In genomic region chr19:1112254-1113208, GRCh38 we compare ENCODE assay signal across 8 cellular contexts. TPM values are rescaled to one million over a fixed set of nuclear protein-coding genes. Genes with fewer than 3 reads are reported as not detected.
DNase-seq lines count a peak whose midpoint lies in the region; ATAC-seq and TF ChIP-seq lines count a peak whose summit lies in the region.

No MANE protein-coding gene starts in this region.

- TF ChIP-seq CTCF in esophagus muscularis mucosa (IDR thresholded peaks at IDR 0.05) (no peak), transverse colon (IDR thresholded peaks at IDR 0.05) (no peak)

- H3K36me3 Mint-ChIP-seq in activated naive CD4-positive, alpha-beta T cell treated with anti-CD3 and anti-CD28 coated beads, Interleukin-2, amount 50 U/mL, for 72 hours: no peaks in the 10 kb centered on the region

- no peaks in the 10 kb centered on the region for H3K9me3 Mint-ChIP-seq in activated naive CD4-positive, alpha-beta T cell treated with anti-CD3 and anti-CD28 coated beads, Interleukin-2, amount 50 U/mL, for 72 hours

- H3K27me3 ChIP-seq in esophagus muscularis mucosa (no peaks in the 10 kb centered on the region), muscle layer of colon (ENCODE audit: control insufficient read depth in 1 of 2, insufficient read depth in 2 of 2, low read length in 2 of 2) (no peaks in the 10 kb centered on the region), transverse colon (no peaks in the 10 kb centered on the region)

- TF ChIP-seq EP300 in esophagus muscularis mucosa (IDR thresholded peaks at IDR 0.05) (no peak), transverse colon (IDR thresholded peaks at IDR 0.05; ENCODE audit: low read depth) (no peak)

- WGBS in esophagus muscularis mucosa: 63% methylated on average over 16 of the region's 79 CpGs
- WGBS in transverse colon (ENCODE audit: low coverage in 1 of 2), 2 donors: 65% methylated on average over 76 of the region's 79 CpGs; no CpG with 5 or more reads in 1 of the 2 donors

- ATAC-seq in activated naive CD4-positive, alpha-beta T cell treated with anti-CD3 and anti-CD28 coated beads, Interleukin-2, amount 50 U/mL, for 72 hours: no peak
- no peak for ATAC-seq in GM21381 (IDR thresholded peaks at IDR 0.05; ENCODE audit: unreplicated experiment)

- intact Hi-C loops in esophagus muscularis mucosa (cut with DNase I) (loop anchor here (5.0 kb wide), 1 partner anchor 80 kb away; no protein-coding TSS in a partner anchor), transverse colon (cut with DNase I; ENCODE audit: low total_unique reads) (loop anchor here (5.0 kb wide), 1 partner anchor 80 kb away; no protein-coding TSS in a partner anchor)

- TF ChIP-seq POLR2A in esophagus muscularis mucosa (IDR thresholded peaks at IDR 0.05; ENCODE audit: low read depth): no peak
- peak; percentile 4 for TF ChIP-seq POLR2A in transverse colon (IDR thresholded peaks at IDR 0.05)

- in situ Hi-C loops in transverse colon (cut with MboI; ENCODE audit: low pct_ligation_motif_present in 1 of 4, low pct_unique_long_range_greater_than_20kb in 1 of 4, low sequenced_read_pairs in 3 of 4): no loop called here

- H3K4me1 ChIP-seq in esophagus muscularis mucosa (peaks cover 21 to 44% (median 33%) of the 10 kb centered on the region in 4 donors), muscle layer of colon (ENCODE audit: insufficient read depth, low read length) (peaks cover 15% of the 10 kb centered on the region), transverse colon (peaks cover 15 to 29% (median 26%) of the 10 kb centered on the region in 4 donors)

- no peaks in the 10 kb centered on the region for H3K9me3 ChIP-seq in esophagus muscularis mucosa
- H3K9me3 ChIP-seq in muscle layer of colon (ENCODE audit: low read length): no peaks in the 10 kb centered on the region
- H3K9me3 ChIP-seq in transverse colon: no peaks in the 10 kb centered on the region

- H3K27ac Mint-ChIP-seq in activated naive CD4-positive, alpha-beta T cell treated with anti-CD3 and anti-CD28 coated beads, Interleukin-2, amount 50 U/mL, for 72 hours: peak overlapping the region; percentile 32 to 77

- no peak overlapping the region for H3K9ac ChIP-seq in muscle layer of colon (ENCODE audit: low read length)

- H3K36me3 ChIP-seq in esophagus muscularis mucosa (peaks cover 45 to 97% (median 91%) of the 10 kb centered on the region in 4 donors), muscle layer of colon (ENCODE audit: insufficient read depth, low read length) (peaks cover 22% of the 10 kb centered on the region), transverse colon (peaks cover 0 to 26% (median 6%) of the 10 kb centered on the region in 4 donors)

- DNase-seq in activated naive CD4-positive, alpha-beta T cell treated with anti-CD3 and anti-CD28 coated beads, Interleukin-2, amount 50 U/mL, for 72 hours (ENCODE audit: low spot score in 2 of 2): no peak
- no peak for DNase-seq in activated naive CD4-positive, alpha-beta T cell (lab: John Stamatoyannopoulos, UW)
- DNase-seq in esophagus muscularis mucosa (ENCODE audit: extremely low spot score): no peak
- DNase-seq in transverse colon: peak; percentile 91
- DNase-seq in midbrain (lab: John Stamatoyannopoulos, UW): no peak
- DNase-seq in stimulated activated CD4-positive, alpha-beta T cell treated with anti-CD3 and anti-CD28 coated beads, Interleukin-12 subunit alpha, Interleukin-12 subunit beta, amount 100 ng/mL, for 4 hours: no peak

- H3K27ac ChIP-seq in esophagus muscularis mucosa (replicated peaks in 1 of 4) (peak overlapping the region; percentile 76 to 83 (median 77)), muscle layer of colon (ENCODE audit: low read depth, low read length) (peak overlapping the region; percentile 28), transverse colon (peak overlapping the region; percentile 78 to 82 (median 80))

- peak overlapping the region in 1 of 4 donors; percentile 16 for H3K4me3 ChIP-seq in esophagus muscularis mucosa
- no peak overlapping the region for H3K4me3 ChIP-seq in muscle layer of colon (ENCODE audit: low read depth in 1 of 2, low read length in 2 of 2)
- H3K4me3 ChIP-seq in transverse colon: peak overlapping the region in 2 of 4 donors; percentile 14 to 16

RNA-seq across cellular contexts. Expression of gene GPX4, which starts 8.7 kb away (rescaled TPM):
- 100 to 1,000 TPM; 154 to 316 TPM for total RNA-seq in activated naive CD4-positive, alpha-beta T cell treated with anti-CD3 and anti-CD28 coated beads, Interleukin-2, amount 50 U/mL, for 72 hours
- total RNA-seq in esophagus muscularis mucosa (100 to 1,000 TPM; 338 to 386 (median 375) TPM), transverse colon (100 to 1,000 TPM; 115 to 426 (median 261) TPM)

RNA-seq across cellular contexts. Expression of gene POLR2E, which starts 17.4 kb away (rescaled TPM):
- total RNA-seq in activated naive CD4-positive, alpha-beta T cell treated with anti-CD3 and anti-CD28 coated beads, Interleukin-2, amount 50 U/mL, for 72 hours: 100 to 1,000 TPM; 248 to 259 TPM
- total RNA-seq in esophagus muscularis mucosa: 100 to 1,000 TPM in 3 of 4 donors, 10 to 100 TPM in 1; 96.8 to 198 (median 135) TPM
- 100 to 1,000 TPM in 2 of 4 donors, 10 to 100 TPM in 2; 74.8 to 167 (median 103) TPM for total RNA-seq in transverse colon

RNA-seq across cellular contexts. Expression of gene ARHGAP45, which starts 45.6 kb away (rescaled TPM):
- total RNA-seq in activated naive CD4-positive, alpha-beta T cell treated with anti-CD3 and anti-CD28 coated beads, Interleukin-2, amount 50 U/mL, for 72 hours: 100 to 1,000 TPM; 171 to 174 TPM
- total RNA-seq in esophagus muscularis mucosa (10 to 100 TPM; 17.8 to 28.3 (median 21.2) TPM), transverse colon (100 to 1,000 TPM in 1 of 4 donors, 10 to 100 TPM in 2, 1 to 10 TPM in 1; 10.0 to 174 (median 76.9) TPM)

Comparison
In these comparisons a context has a peak if more than half of its experiments do, and no peak if none do; other contexts are left out.
1. H3K27ac ChIP-seq: peak in every context shown above with its lines; median percentile 80 in transverse colon; 77 in esophagus muscularis mucosa; 28 in muscle layer of colon.